In genomic region chr3:101825904-101826445, GRCh38 we compare ENCODE assay signal across 10 cellular contexts. TPM values are rescaled to one million over a fixed set of nuclear protein-coding genes. Genes with fewer than 3 reads are reported as not detected.
A peak's percentile ranks its signal among the peaks of the same experiment; 100 is the strongest.
DNase-seq lines count a peak whose midpoint lies in the region; TF ChIP-seq lines count a peak whose summit lies in the region.
"Had no signal": no experiment of that assay in that cellular context is flagged by ENCODE, and none has a peak within 500 bp of the region (broad histone marks: within the 10 kb centered on the region; RNA-seq: fewer than 3 reads in every experiment).

No MANE protein-coding gene starts in this region.

- H3K27me3 Mint-ChIP-seq in activated CD4-positive, alpha-beta T cell treated with anti-CD3 and anti-CD28 coated beads, Interleukin-2, amount 10 ng/mL, durations not matched to agents 24 days and 14 days = no peaks in the 10 kb centered on the region
- no peaks in the 10 kb centered on the region for H3K27me3 Mint-ChIP-seq in activated CD4-positive, alpha-beta memory T cell treated with anti-CD3 and anti-CD28 coated beads for 36 hours

- H3K4me2 ChIP-seq in hepatocyte = peak overlapping the region; percentile 83

- peaks cover 28% of the 10 kb centered on the region for H3K79me2 ChIP-seq in hepatocyte

- H3K9me2 ChIP-seq in hepatocyte (replicated peaks; ENCODE audit: insufficient read depth) = no peaks in the 10 kb centered on the region

- no peaks in the 10 kb centered on the region for H4K20me1 ChIP-seq in hepatocyte (ENCODE audit: insufficient read depth, poor library complexity, severe bottlenecking)

- H3K9me3 ChIP-seq in hepatocyte (ENCODE audit: low read depth) = no peaks in the 10 kb centered on the region

- no peaks in the 10 kb centered on the region for H3K27me3 ChIP-seq in hepatocyte

- H3K4me1 Mint-ChIP-seq in activated CD4-positive, alpha-beta T cell treated with anti-CD3 and anti-CD28 coated beads, Interleukin-2, amount 10 ng/mL, durations not matched to agents 24 days and 14 days = peaks cover 46% of the 10 kb centered on the region
- H3K4me1 Mint-ChIP-seq in activated CD4-positive, alpha-beta memory T cell treated with anti-CD3 and anti-CD28 coated beads for 36 hours (ENCODE audit: low read depth) = peaks cover 53% of the 10 kb centered on the region

- CTCF ChIA-PET in activated CD4-positive, alpha-beta memory T cell treated with anti-CD3 and anti-CD28 coated beads for 36 hours (lab: Charles Lee) = interaction anchor here (0.8 to 4.9 kb wide), 3 partner anchors 14 to 399 kb away, joined by 3 to 22 read pairs (median 6); no protein-coding TSS in a partner anchor

- no peak overlapping the region for H3K4me3 ChIP-seq in hepatocyte

- H3K4me1 ChIP-seq in hepatocyte (ENCODE audit: insufficient read depth) = peaks cover 23% of the 10 kb centered on the region

- no peak for DNase-seq in activated CD4-positive, alpha-beta T cell treated with anti-CD3 and anti-CD28 coated beads, Interleukin-2, amount 10 ng/mL, durations not matched to agents 24 days and 14 days
- DNase-seq in activated CD4-positive, alpha-beta T cell treated with anti-CD3 and anti-CD28 coated beads, Interleukin-2, amount 50 U/mL, for 1 hour = no peak
- no peak for DNase-seq in activated CD4-positive, alpha-beta memory T cell treated with anti-CD3 and anti-CD28 coated beads for 36 hours
- no peak for DNase-seq in hepatocyte (ENCODE audit: low spot score)
- DNase-seq in stromal cell of bone marrow (ENCODE audit: low read depth) = peak; percentile 22
- no peak for DNase-seq in NCI-H2171 (lab: John Stamatoyannopoulos, UW)
- DNase-seq in NK-92 (lab: John Stamatoyannopoulos, UW; ENCODE audit: unreplicated experiment) = no peak
- no peak for DNase-seq in KBM-7
- DNase-seq: endodermal cell, NCI-H1930 had no signal

- TF ChIP-seq CTCF in hepatocyte (IDR thresholded peaks at IDR 0.05; ENCODE audit: poor library complexity) = no peak

- peaks cover 38% of the 10 kb centered on the region for H3K36me3 Mint-ChIP-seq in activated CD4-positive, alpha-beta T cell treated with anti-CD3 and anti-CD28 coated beads, Interleukin-2, amount 10 ng/mL, durations not matched to agents 24 days and 14 days (ENCODE audit: low read depth)
- peaks cover 30% of the 10 kb centered on the region for H3K36me3 Mint-ChIP-seq in activated CD4-positive, alpha-beta memory T cell treated with anti-CD3 and anti-CD28 coated beads for 36 hours

- peak overlapping the region; percentile 85 for H3K27ac ChIP-seq in hepatocyte

- in situ Hi-C loops in KBM-7 (cut with MboI; ENCODE audit: low pct_unique_long_range_greater_than_20kb, low sequenced_read_pairs) = no loop called here

- POLR2A ChIA-PET in activated CD4-positive, alpha-beta memory T cell treated with anti-CD3 and anti-CD28 coated beads for 36 hours (lab: Charles Lee) = interaction anchor here (0.5 to 8.3 kb wide), 4 partner anchors 23 to 267 kb away, joined by 3 to 198 read pairs (median 46); partner anchors contain the start of gene NFKBIZ

- intact Hi-C loops in activated CD4-positive, alpha-beta T cell treated with anti-CD3 and anti-CD28 coated beads, Interleukin-2, amount 10 ng/mL, durations not matched to agents 24 days and 14 days (cut with micrococcal nuclease) = loop anchor here (2.0 to 5.0 kb wide), 4 partner anchors 17 to 336 kb away; partner anchors contain the start of gene ZBTB11
- intact Hi-C loops in activated CD4-positive, alpha-beta memory T cell treated with anti-CD3 and anti-CD28 coated beads for 36 hours (cut with micrococcal nuclease) = loop anchor here (1.0 to 5.0 kb wide), 7 partner anchors 14 to 401 kb away; partner anchors contain the start of gene PCNP

- WGBS in hepatocyte (ENCODE audit: low lambda C conversion rate, missing lambda C conversion rate) = 88% methylated on average over 2 of the region's 2 CpGs

- peak overlapping the region; percentile 96 for H3K27ac Mint-ChIP-seq in activated CD4-positive, alpha-beta T cell treated with anti-CD3 and anti-CD28 coated beads, Interleukin-2, amount 10 ng/mL, durations not matched to agents 24 days and 14 days
- H3K27ac Mint-ChIP-seq in activated CD4-positive, alpha-beta memory T cell treated with anti-CD3 and anti-CD28 coated beads for 36 hours = peak overlapping the region; percentile 90
- H3K27ac Mint-ChIP-seq: endodermal cell had no signal

- H3K36me3 ChIP-seq in hepatocyte (replicated peaks; ENCODE audit: insufficient read depth, low read depth) = no peaks in the 10 kb centered on the region

- H2AFZ ChIP-seq in hepatocyte = no peak overlapping the region

- no peaks in the 10 kb centered on the region for H3K9me3 Mint-ChIP-seq in activated CD4-positive, alpha-beta T cell treated with anti-CD3 and anti-CD28 coated beads, Interleukin-2, amount 10 ng/mL, durations not matched to agents 24 days and 14 days
- no peaks in the 10 kb centered on the region for H3K9me3 Mint-ChIP-seq in activated CD4-positive, alpha-beta memory T cell treated with anti-CD3 and anti-CD28 coated beads for 36 hours
- H3K9me3 Mint-ChIP-seq: endodermal cell had no signal

- H3K4me3 Mint-ChIP-seq in activated CD4-positive, alpha-beta T cell treated with anti-CD3 and anti-CD28 coated beads, Interleukin-2, amount 10 ng/mL, durations not matched to agents 24 days and 14 days = peak overlapping the region; percentile 77
- H3K4me3 Mint-ChIP-seq in activated CD4-positive, alpha-beta memory T cell treated with anti-CD3 and anti-CD28 coated beads for 36 hours = peak overlapping the region; percentile 67
- H3K4me3 Mint-ChIP-seq: endodermal cell had no signal

RNA-seq across cellular contexts. Expression of gene NFKBIZ, which starts 23.3 kb away (rescaled TPM):
- total RNA-seq in activated CD4-positive, alpha-beta T cell treated with anti-CD3 and anti-CD28 coated beads, Interleukin-2, amount 10 ng/mL, durations not matched to agents 24 days and 14 days = 57.2 and 59.2 TPM in 2 replicates
- total RNA-seq in activated CD4-positive, alpha-beta memory T cell treated with anti-CD3 and anti-CD28 coated beads for 36 hours = 10 to 100 TPM; 65.9 to 74.9 TPM
- total RNA-seq in hepatocyte = 164 and 182 TPM in 2 replicates
- 160 and 192 TPM in 2 replicates for polyA plus RNA-seq in hepatocyte

RNA-seq across cellular contexts. Expression of gene NXPE3, which starts 47.0 kb away (rescaled TPM):
- total RNA-seq in activated CD4-positive, alpha-beta T cell treated with anti-CD3 and anti-CD28 coated beads, Interleukin-2, amount 10 ng/mL, durations not matched to agents 24 days and 14 days = 17.2 and 18.2 TPM in 2 replicates
- 10 to 100 TPM; 18.7 to 19.8 TPM for total RNA-seq in activated CD4-positive, alpha-beta memory T cell treated with anti-CD3 and anti-CD28 coated beads for 36 hours
- 5.1 and 5.9 TPM in 2 replicates for total RNA-seq in hepatocyte
- 5.8 and 5.9 TPM in 2 replicates for polyA plus RNA-seq in hepatocyte
